In genomic region chr16:78094166-78094565, GRCh38 we compare ENCODE assay signal across 17 cellular contexts. TPM values are rescaled to one million over a fixed set of nuclear protein-coding genes. Genes with fewer than 3 reads are reported as not detected.
DNase-seq lines count a peak whose midpoint lies in the region; ATAC-seq, FAIRE-seq and TF ChIP-seq lines count a peak whose summit lies in the region.
"Had no signal": no experiment of that assay in that cellular context is flagged by ENCODE, and none has a peak within 500 bp of the region (broad histone marks: within the 10 kb centered on the region; RNA-seq: fewer than 3 reads in every experiment).

No MANE protein-coding gene starts in this region.

- no peak overlapping the region for H3K27ac Mint-ChIP-seq in neural crest cell (ENCODE audit: unreplicated experiment)
- no peak overlapping the region for H3K27ac Mint-ChIP-seq in activated CD4-positive, alpha-beta T cell treated with anti-CD3 and anti-CD28 coated beads, Interleukin-2, amount 10 ng/mL, durations not matched to agents 24 days and 14 days
- H3K27ac Mint-ChIP-seq: dendritic cell treated with granulocyte-macrophage colony-stimulating factor and Interleukin-4, amounts not matched to agents 40 ng/mL and 50 ng/mL, for 4 days; nephron progenitor cell had no signal

- no peaks in the 10 kb centered on the region for H3K36me3 Mint-ChIP-seq in neural crest cell (ENCODE audit: low read depth)
- no peaks in the 10 kb centered on the region for H3K36me3 Mint-ChIP-seq in activated CD4-positive, alpha-beta T cell treated with anti-CD3 and anti-CD28 coated beads, Interleukin-2, amount 10 ng/mL, durations not matched to agents 24 days and 14 days (ENCODE audit: low read depth)

- peak; percentile 23; the same call in 1 of the 2 replicates for TF ChIP-seq CTCF in LNCaP clone FGC (IDR thresholded peaks at IDR 0.05; ENCODE audit: control insufficient read depth, extremely low read depth, insufficient read depth)
- TF ChIP-seq CTCF in neural crest cell (conservative IDR thresholded peaks at IDR 0.05) = peak; percentile 46
- TF ChIP-seq CTCF in pancreas (IDR thresholded peaks at IDR 0.05) = no peak

- no peaks in the 10 kb centered on the region for H3K36me3 ChIP-seq in adipocyte (ENCODE audit: control insufficient read depth, insufficient read depth, low read length, severe bottlenecking)
- H3K36me3 ChIP-seq in pancreas = no peaks in the 10 kb centered on the region
- H3K36me3 ChIP-seq: ascending aorta, upper lobe of left lung had no signal

- H3K4me3 Mint-ChIP-seq in neural crest cell = no peak overlapping the region
- H3K4me3 Mint-ChIP-seq in activated CD4-positive, alpha-beta T cell treated with anti-CD3 and anti-CD28 coated beads, Interleukin-2, amount 10 ng/mL, durations not matched to agents 24 days and 14 days = no peak overlapping the region
- H3K4me3 Mint-ChIP-seq: dendritic cell treated with granulocyte-macrophage colony-stimulating factor and Interleukin-4, amounts not matched to agents 40 ng/mL and 50 ng/mL, for 4 days; nephron progenitor cell had no signal

- WGBS in pancreas, 2 donors = 58 to 59% methylated on average over 3 of the region's 3 CpGs

- H3K9ac ChIP-seq in adipocyte (ENCODE audit: low read length) = no peak overlapping the region

- H3K4me3 ChIP-seq in LNCaP clone FGC (ENCODE audit: low read depth, low read length) (no peak overlapping the region), adipocyte (ENCODE audit: low read length) (no peak overlapping the region), pancreas (no peak overlapping the region)
- H3K4me3 ChIP-seq: ascending aorta, lung, upper lobe of left lung had no signal

- H3K4me1 ChIP-seq in adipocyte (ENCODE audit: control insufficient read depth, insufficient read depth, low read length) = no peaks in the 10 kb centered on the region
- H3K4me1 ChIP-seq in pancreas = no peaks in the 10 kb centered on the region

- intact Hi-C loops in activated CD4-positive, alpha-beta T cell treated with anti-CD3 and anti-CD28 coated beads, Interleukin-2, amount 10 ng/mL, durations not matched to agents 24 days and 14 days (cut with micrococcal nuclease) = loop anchor here (10.0 kb wide), 1 partner anchor 671 kb away; no protein-coding TSS in a partner anchor
- intact Hi-C loops in pancreas (cut with DNase I) = no loop called here

- peaks cover 17% of the 10 kb centered on the region for H3K27me3 ChIP-seq in adipocyte (replicated peaks; ENCODE audit: control insufficient read depth, insufficient read depth, low read length)
- H3K27me3 ChIP-seq in pancreas = no peaks in the 10 kb centered on the region
- H3K27me3 ChIP-seq: ascending aorta, upper lobe of left lung had no signal

- peaks cover 2% of the 10 kb centered on the region for H3K9me3 Mint-ChIP-seq in neural crest cell
- peaks cover 3% of the 10 kb centered on the region for H3K9me3 Mint-ChIP-seq in activated CD4-positive, alpha-beta T cell treated with anti-CD3 and anti-CD28 coated beads, Interleukin-2, amount 10 ng/mL, durations not matched to agents 24 days and 14 days
- H3K9me3 Mint-ChIP-seq: dendritic cell treated with granulocyte-macrophage colony-stimulating factor and Interleukin-4, amounts not matched to agents 40 ng/mL and 50 ng/mL, for 4 days had no signal

- H3K9me3 ChIP-seq in adipocyte (ENCODE audit: control insufficient read depth, low read length) = peaks cover 3% of the 10 kb centered on the region
- no peaks in the 10 kb centered on the region for H3K9me3 ChIP-seq in pancreas
- H3K9me3 ChIP-seq: ascending aorta, upper lobe of left lung had no signal

- DNase-seq in NCI-H146 treated with DMSO at 0.1 percent for 48 hours (lab: John Stamatoyannopoulos, UW; ENCODE audit: unreplicated experiment) (peak; percentile 15), NCI-H146 (lab: John Stamatoyannopoulos, UW) (no peak), LNCaP clone FGC (ENCODE audit: low read depth) (no peak), adipocyte (ENCODE audit: low read depth) (peak; percentile 5), neural crest cell (ENCODE audit: low read depth, low spot score) (no peak), pancreas (no peak), ACHN (no peak)
- DNase-seq in activated CD4-positive, alpha-beta T cell treated with anti-CD3 and anti-CD28 coated beads, Interleukin-2, amount 10 ng/mL, durations not matched to agents 24 days and 14 days = no peak
- DNase-seq: activated effector memory CD4-positive, alpha-beta T cell treated with anti-CD3 and anti-CD28 coated beads, Interleukin-2, amount 50 U/mL, for 16 hours; NCI-H1694; nephron progenitor cell; stimulated activated CD4-positive, alpha-beta T cell treated with anti-CD3 and anti-CD28 coated beads, Interleukin-4, amount 100 ng/mL, for 1 hour; upper lobe of left lung had no signal

- no peak for ATAC-seq in pancreas
- ATAC-seq: sciatic nerve had no signal

- peaks cover 6% of the 10 kb centered on the region for H3K4me1 Mint-ChIP-seq in neural crest cell
- peaks cover 9% of the 10 kb centered on the region for H3K4me1 Mint-ChIP-seq in activated CD4-positive, alpha-beta T cell treated with anti-CD3 and anti-CD28 coated beads, Interleukin-2, amount 10 ng/mL, durations not matched to agents 24 days and 14 days

- FAIRE-seq in pancreas (lab: Jason Lieb, UNC) = no peak

- no peak overlapping the region for H3K27ac ChIP-seq in pancreas
- H3K27ac ChIP-seq: ascending aorta, upper lobe of left lung had no signal

- peaks cover 14% of the 10 kb centered on the region for H3K27me3 Mint-ChIP-seq in neural crest cell (ENCODE audit: low read depth)
- H3K27me3 Mint-ChIP-seq in activated CD4-positive, alpha-beta T cell treated with anti-CD3 and anti-CD28 coated beads, Interleukin-2, amount 10 ng/mL, durations not matched to agents 24 days and 14 days = peaks cover 17% of the 10 kb centered on the region

- in situ Hi-C loops in ACHN (cut with HindIII; ENCODE audit: low pct_ligation_motif_present, low pct_unique_long_range_greater_than_20kb, low sequenced_read_pairs) = no loop called here

RNA-seq across cellular contexts. Expression of gene WWOX, which starts 5.3 kb away (rescaled TPM):
- total RNA-seq in neural crest cell (30.5 and 33.6 TPM in 2 replicates), pancreas (10 to 100 TPM in 3 of 6 donors, 1 to 10 TPM in 3; 6.8 to 14.4 (median 10.2) TPM)
- 15.0 and 16.1 TPM in 2 replicates for total RNA-seq in activated CD4-positive, alpha-beta T cell treated with anti-CD3 and anti-CD28 coated beads, Interleukin-2, amount 10 ng/mL, durations not matched to agents 24 days and 14 days
- polyA plus RNA-seq in pancreas = 10 to 100 TPM; 12.9 to 13.2 TPM

Comparison
In these comparisons a context has a peak if more than half of its experiments do, and no peak if none do; other contexts are left out.
1. DNase-seq: peak in NCI-H146 treated with DMSO at 0.1 percent for 48 hours (single experiment) and adipocyte (single experiment); none in NCI-H146 (single experiment), LNCaP clone FGC (single experiment), neural crest cell (single experiment), activated CD4-positive, alpha-beta T cell treated with anti-CD3 and anti-CD28 coated beads, Interleukin-2, amount 10 ng/mL, durations not matched to agents 24 days and 14 days (single experiment), pancreas (0 of 6) and ACHN (single experiment).
2. CTCF ChIP-seq: peak in LNCaP clone FGC (single experiment) and neural crest cell (single experiment); none in pancreas (0 of 4).